ENCODE assay signal across 8 cellular contexts in the genomic region with DNA sequence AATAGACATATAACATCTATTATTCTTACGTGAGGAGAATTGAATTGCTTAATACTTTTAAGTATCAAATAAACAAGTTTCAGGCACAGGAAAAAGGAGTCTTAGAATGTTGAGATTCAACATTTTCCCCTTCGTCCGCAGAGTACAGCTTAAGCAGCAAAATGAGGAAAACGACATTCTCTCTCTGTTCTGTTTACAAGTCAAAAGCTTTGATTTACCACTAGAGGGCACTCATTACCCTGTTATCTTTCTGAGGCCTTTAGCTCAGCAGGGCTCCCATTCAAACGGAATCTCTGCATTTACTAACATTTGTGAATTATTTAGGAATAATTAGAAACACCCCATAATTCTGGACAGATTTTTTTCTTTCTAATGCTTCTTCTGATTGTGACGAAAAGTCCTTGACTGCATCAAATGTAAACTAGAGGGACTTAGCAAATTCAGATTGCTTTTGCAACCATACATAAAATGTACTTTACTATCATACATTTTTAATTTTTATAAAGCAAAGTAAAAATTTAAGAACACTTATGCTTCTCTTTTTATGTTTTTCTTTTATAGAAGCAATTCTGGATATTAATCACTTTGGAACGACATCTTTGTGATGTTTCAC.
DNase-seq lines count a peak whose midpoint lies in the region; ATAC-seq and TF ChIP-seq lines count a peak whose summit lies in the region.

No MANE protein-coding gene starts in this region.

- no peaks in the 10 kb centered on the region for H3F3A ChIP-seq in SU-DHL-6 (ENCODE audit: insufficient read depth)

- no peaks in the 10 kb centered on the region for H4K20me1 ChIP-seq in SU-DHL-6 (ENCODE audit: low read depth, low read length)

- POLR2A ChIA-PET in CD4-positive, alpha-beta T cell (lab: Charles Lee): no interaction called here

- H3K4me1 Mint-ChIP-seq in CD4-positive, alpha-beta T cell (ENCODE audit: low read depth): peaks cover 9% of the 10 kb centered on the region

- CTCF ChIA-PET in CD4-positive, alpha-beta T cell (lab: Charles Lee): interaction anchor here (0.7 to 1.3 kb wide), 3 partner anchors 89 to 629 kb away, joined by 3 to 4 read pairs (median 4); no protein-coding TSS in a partner anchor

- no peaks in the 10 kb centered on the region for H3K36me3 ChIP-seq in SU-DHL-6 (ENCODE audit: low read length)

- no peak overlapping the region for H3K27ac ChIP-seq in CD4-positive, alpha-beta T cell (ENCODE audit: low read depth, low read length)
- no peak overlapping the region for H3K27ac ChIP-seq in SU-DHL-6 (ENCODE audit: low read depth, low read length)

- no peak overlapping the region for H3K4me3 ChIP-seq in SU-DHL-6 (ENCODE audit: insufficient read depth, low read length, poor library complexity, severe bottlenecking)
- no peak overlapping the region for H3K4me3 ChIP-seq in fibroblast of mammary gland (ENCODE audit: control insufficient read depth, low read depth, low read length)

- intact Hi-C loops in CD4-positive, alpha-beta T cell (cut with DNase I, micrococcal nuclease): no loop called here

- TF ChIP-seq CTCF in CD4-positive, alpha-beta T cell (IDR thresholded peaks at IDR 0.05): peak; percentile 88
- peak; percentile 50 for TF ChIP-seq CTCF in SU-DHL-6 (IDR thresholded peaks at IDR 0.05; ENCODE audit: insufficient read depth, low read length, poor library complexity, severe bottlenecking)
- TF ChIP-seq CTCF in fibroblast of mammary gland (conservative IDR thresholded peaks at IDR 0.05; ENCODE audit: control insufficient read depth, insufficient read depth, low read depth, low read length): peak; percentile 68

- no peak for DNase-seq in CD4-positive, alpha-beta T cell
- peak; percentile 85 for DNase-seq in NCI-H146 treated with DMSO at 0.1 percent for 48 hours (lab: John Stamatoyannopoulos, UW; ENCODE audit: unreplicated experiment)
- DNase-seq in fibroblast of mammary gland (ENCODE audit: low read depth): peak; percentile 80
- peak; percentile 55 for DNase-seq in non-pigmented ciliary epithelial cell (ENCODE audit: low read depth)
- DNase-seq in stimulated activated CD4-positive, alpha-beta T cell treated with anti-CD3 and anti-CD28 coated beads, Interleukin-1b, Interleukin-23, amount 100 ng/mL, for 48 hours: no peak

- H3K36me3 Mint-ChIP-seq in CD4-positive, alpha-beta T cell (ENCODE audit: low read depth): no peaks in the 10 kb centered on the region

- no peak overlapping the region for H3K9ac ChIP-seq in SU-DHL-6 (ENCODE audit: low read length)

- no peak overlapping the region for H2AFZ ChIP-seq in SU-DHL-6 (ENCODE audit: low read depth, low read length, severe bottlenecking)

- H3K9me2 ChIP-seq in SU-DHL-6 (replicated peaks; ENCODE audit: insufficient read depth, low read length): no peaks in the 10 kb centered on the region

- H3K27ac Mint-ChIP-seq in CD4-positive, alpha-beta T cell: no peak overlapping the region

- peak; percentile 64 for ATAC-seq in CD4-positive, alpha-beta T cell (ENCODE audit: poor library complexity)
- ATAC-seq in GM18858 (IDR thresholded peaks at IDR 0.05; ENCODE audit: unreplicated experiment) (peak; percentile 92), HG02981 (IDR thresholded peaks at IDR 0.05; ENCODE audit: unreplicated experiment) (peak; percentile 79)

- H3K27me3 Mint-ChIP-seq in CD4-positive, alpha-beta T cell: peaks cover 7% of the 10 kb centered on the region

- H3K4me2 ChIP-seq in SU-DHL-6 (ENCODE audit: low read depth, low read length, poor library complexity, severe bottlenecking): no peak overlapping the region

- no peaks in the 10 kb centered on the region for H3K9me3 Mint-ChIP-seq in CD4-positive, alpha-beta T cell

- no peak overlapping the region for H3K4me3 Mint-ChIP-seq in CD4-positive, alpha-beta T cell

- H3K27me3 ChIP-seq in CD4-positive, alpha-beta T cell (ENCODE audit: control insufficient read depth, insufficient read depth, low read length): peaks cover 3% of the 10 kb centered on the region
- H3K27me3 ChIP-seq in SU-DHL-6 (ENCODE audit: low read length): no peaks in the 10 kb centered on the region

- H3K9me3 ChIP-seq in CD4-positive, alpha-beta T cell (ENCODE audit: control insufficient read depth, low read length): no peaks in the 10 kb centered on the region
- no peaks in the 10 kb centered on the region for H3K9me3 ChIP-seq in SU-DHL-6 (ENCODE audit: insufficient read depth, low read length)

- H3K79me2 ChIP-seq in SU-DHL-6 (ENCODE audit: insufficient read depth, low read length): no peaks in the 10 kb centered on the region

Comparison
In these comparisons a context has a peak if more than half of its experiments do, and no peak if none do; other contexts are left out.
1. DNase-seq: peak in NCI-H146 treated with DMSO at 0.1 percent for 48 hours (single experiment), fibroblast of mammary gland (single experiment) and non-pigmented ciliary epithelial cell (single experiment); none in CD4-positive, alpha-beta T cell (0 of 10) and stimulated activated CD4-positive, alpha-beta T cell treated with anti-CD3 and anti-CD28 coated beads, Interleukin-1b, Interleukin-23, amount 100 ng/mL, for 48 hours (single experiment).
2. Peak in every context shown above with its lines, with median percentiles within 50 percentile points of each other: ATAC-seq and CTCF ChIP-seq.